12 cellular contexts compared by ENCODE assay signal in genomic region chr6:135850882-135851281, GRCh38. TPM values are rescaled to one million over a fixed set of nuclear protein-coding genes. Genes with fewer than 3 reads are reported as not detected.
DNase-seq lines count a peak whose midpoint lies in the region; ATAC-seq, FAIRE-seq and TF ChIP-seq lines count a peak whose summit lies in the region.
"Had no signal": no experiment of that assay in that cellular context is flagged by ENCODE, and none has a peak within 500 bp of the region (broad histone marks: within the 10 kb centered on the region; RNA-seq: fewer than 3 reads in every experiment).

No MANE protein-coding gene starts in this region.

- H3K27ac ChIP-seq in keratinocyte (ENCODE audit: control insufficient read depth, insufficient read depth, low read length) (no peak overlapping the region), thyroid gland (peak overlapping the region; percentile 25 to 71 (median 46))
- H3K27ac ChIP-seq: upper lobe of left lung had no signal

- H3K4me3 ChIP-seq in keratinocyte (ENCODE audit: control insufficient read depth in 2 of 3, extremely low read depth in 1 of 3, insufficient read depth in 2 of 3, low read depth in 1 of 3, low read length in 3 of 3) (no peak overlapping the region), thyroid gland (replicated peaks in 1 of 3) (no peak overlapping the region)
- H3K4me3 ChIP-seq: mucosa of descending colon had no signal

- H3K4me2 ChIP-seq in keratinocyte (ENCODE audit: control insufficient read depth, extremely low read depth, insufficient read depth, low read depth, low read length): peak overlapping the region; percentile 66

- no peak overlapping the region for H3K9ac ChIP-seq in keratinocyte (ENCODE audit: control insufficient read depth, extremely low read depth, insufficient read depth, low read length)

- no peaks in the 10 kb centered on the region for H3K79me2 ChIP-seq in keratinocyte (ENCODE audit: control insufficient read depth, insufficient read depth, low read length)

- H3K9me3 ChIP-seq in keratinocyte (ENCODE audit: control insufficient read depth, low read depth, low read length) (no peaks in the 10 kb centered on the region), thyroid gland (no peaks in the 10 kb centered on the region)
- H3K9me3 ChIP-seq: mucosa of descending colon, upper lobe of left lung had no signal

- intact Hi-C loops in thyroid gland (cut with DNase I): no loop called here

- H3K27ac Mint-ChIP-seq in activated CD4-positive, alpha-beta T cell treated with anti-CD3 and anti-CD28 coated beads, Interleukin-2, amount 10 ng/mL, durations not matched to agents 7 days and 5 days: no peak overlapping the region

- no peak for FAIRE-seq in keratinocyte (lab: Jason Lieb, UNC)
- FAIRE-seq: GM18507 had no signal

- ATAC-seq in SK-N-SH treated with all-trans-retinoic acid at 6 μM for 48 hours (peak; percentile 16), GM21423 (IDR thresholded peaks at IDR 0.05; ENCODE audit: unreplicated experiment) (no peak)

- peaks cover 26% of the 10 kb centered on the region for H3K4me1 Mint-ChIP-seq in activated CD4-positive, alpha-beta T cell treated with anti-CD3 and anti-CD28 coated beads, Interleukin-2, amount 10 ng/mL, durations not matched to agents 7 days and 5 days

- peak overlapping the region; percentile 71 for H3K4me3 Mint-ChIP-seq in activated CD4-positive, alpha-beta T cell treated with anti-CD3 and anti-CD28 coated beads, Interleukin-2, amount 10 ng/mL, durations not matched to agents 7 days and 5 days

- TF ChIP-seq CTCF in keratinocyte (optimal IDR thresholded peaks at IDR 0.05 in 1 of 3, IDR thresholded peaks at IDR 0.05 in 1 of 3, conservative IDR thresholded peaks at IDR 0.05 in 1 of 3; ENCODE audit: extremely low read depth in 1 of 3, insufficient read depth in 2 of 3, low read length in 3 of 3) (peak in 2 of 3 experiments; percentile 10 to 14), thyroid gland (IDR thresholded peaks at IDR 0.05) (no peak)

- CTCF ChIA-PET in activated CD4-positive, alpha-beta T cell treated with anti-CD3 and anti-CD28 coated beads, Interleukin-2, amount 10 ng/mL, durations not matched to agents 7 days and 5 days (lab: Charles Lee): interaction anchor here (0.6 to 1.8 kb wide), 3 partner anchors 10 to 33 kb away, joined by 3 to 6 read pairs (median 3); no protein-coding TSS in a partner anchor

- no peaks in the 10 kb centered on the region for H3K9me3 Mint-ChIP-seq in activated CD4-positive, alpha-beta T cell treated with anti-CD3 and anti-CD28 coated beads, Interleukin-2, amount 10 ng/mL, durations not matched to agents 7 days and 5 days
- H3K9me3 Mint-ChIP-seq: activated T-cell treated with anti-CD3 and anti-CD28 coated beads, Interleukin-2, amount 50 U/mL, for 4 hours had no signal

- no peak for TF ChIP-seq POLR2A in thyroid gland (IDR thresholded peaks at IDR 0.05)

- dilution Hi-C loops in keratinocyte (cut with MboI; ENCODE audit: extremely low pct_ligation_motif_present, low sequenced_read_pairs): no loop called here

- no peaks in the 10 kb centered on the region for H4K20me1 ChIP-seq in keratinocyte (ENCODE audit: control insufficient read depth, extremely low read depth, insufficient read depth, low read length)

- H3K9me1 ChIP-seq in keratinocyte (ENCODE audit: control insufficient read depth, extremely low read depth, insufficient read depth, low read length): no peaks in the 10 kb centered on the region

- H3K36me3 ChIP-seq in keratinocyte (ENCODE audit: control insufficient read depth in 2 of 2, extremely low read depth in 1 of 2, insufficient read depth in 2 of 2, low read length in 2 of 2) (no peaks in the 10 kb centered on the region), thyroid gland (no peaks in the 10 kb centered on the region)
- H3K36me3 ChIP-seq: upper lobe of left lung had no signal

- DNase-seq in activated CD4-positive, alpha-beta T cell treated with anti-CD3 and anti-CD28 coated beads, Interleukin-2, amount 10 ng/mL, durations not matched to agents 7 days and 5 days: no peak
- DNase-seq in activated CD4-positive, alpha-beta T cell treated with anti-CD3 and anti-CD28 coated beads for 4 hours: no peak
- DNase-seq in keratinocyte (ENCODE audit: low read depth, low spot score) (no peak), thyroid gland (peak; percentile 7 to 16), HPDE6-E6E7 (ENCODE audit: extremely low spot score) (no peak), AG08396 (ENCODE audit: low spot score) (no peak)

- no peaks in the 10 kb centered on the region for H3K27me3 ChIP-seq in keratinocyte (ENCODE audit: control insufficient read depth, extremely low read depth, insufficient read depth, low read length)
- H3K27me3 ChIP-seq in thyroid gland: no peaks in the 10 kb centered on the region
- H3K27me3 ChIP-seq: upper lobe of left lung had no signal

- H2AFZ ChIP-seq in keratinocyte (ENCODE audit: control insufficient read depth, low read length): no peak overlapping the region

- H3K27me3 Mint-ChIP-seq in activated CD4-positive, alpha-beta T cell treated with anti-CD3 and anti-CD28 coated beads, Interleukin-2, amount 10 ng/mL, durations not matched to agents 7 days and 5 days: no peaks in the 10 kb centered on the region

- 69 to 72% methylated on average over 3 of the region's 3 CpGs for WGBS in thyroid gland, 2 donors

- POLR2A ChIA-PET in activated CD4-positive, alpha-beta T cell treated with anti-CD3 and anti-CD28 coated beads, Interleukin-2, amount 10 ng/mL, durations not matched to agents 7 days and 5 days (lab: Charles Lee): no interaction called here

- H3K4me1 ChIP-seq in keratinocyte (ENCODE audit: control insufficient read depth, extremely low read depth, insufficient read depth, low read length) (peaks cover 12% of the 10 kb centered on the region), thyroid gland (peaks cover 19 to 33% of the 10 kb centered on the region in 2 donors)

- H3K36me3 Mint-ChIP-seq in activated CD4-positive, alpha-beta T cell treated with anti-CD3 and anti-CD28 coated beads, Interleukin-2, amount 10 ng/mL, durations not matched to agents 7 days and 5 days (ENCODE audit: low read depth): peaks cover 2% of the 10 kb centered on the region

TF ChIP-seq in SK-N-SH treated with all-trans-retinoic acid at 6 μM for 48 hours, 23 proteins besides CTCF, POLR2A, EP300 and RAD21:
- no peak for TF ChIP-seq ARNTL (CRISPR knock-in tag; IDR thresholded peaks at IDR 0.05; ENCODE audit: borderline replicate concordance, low read depth)
- TF ChIP-seq POU6F1 (CRISPR knock-in tag; IDR thresholded peaks at IDR 0.05; ENCODE audit: borderline replicate concordance, low read depth): no peak
- TF ChIP-seq ZFP3 (CRISPR knock-in tag; IDR thresholded peaks at IDR 0.05): no peak
- no peak for TF ChIP-seq OSR1 (CRISPR knock-in tag; IDR thresholded peaks at IDR 0.05)
- TF ChIP-seq TOX (CRISPR knock-in tag; IDR thresholded peaks at IDR 0.05; ENCODE audit: borderline replicate concordance): no peak
- no peak for TF ChIP-seq ZNF8 (CRISPR knock-in tag; IDR thresholded peaks at IDR 0.05)
- TF ChIP-seq ISL1 (CRISPR knock-in tag; IDR thresholded peaks at IDR 0.05): no peak
- TF ChIP-seq ESRRG (CRISPR knock-in tag; IDR thresholded peaks at IDR 0.05): no peak
- TF ChIP-seq ZC3H10 (CRISPR knock-in tag; IDR thresholded peaks at IDR 0.05): no peak
- no peak for TF ChIP-seq CSDC2 (CRISPR knock-in tag; IDR thresholded peaks at IDR 0.05)

RNA-seq across cellular contexts. Expression of gene PDE7B, which starts 0.6 kb away (rescaled TPM):
- 1 to 10 TPM in 1 of 2 experiments, under 1 TPM in 1; 0.57 to 1.2 TPM for total RNA-seq in activated CD4-positive, alpha-beta T cell treated with anti-CD3 and anti-CD28 coated beads, Interleukin-2, amount 10 ng/mL, durations not matched to agents 7 days and 5 days
- polyA plus RNA-seq in keratinocyte: 0.01 to 0.03 TPM (median 0.03 TPM) in 3 replicates
- polyA plus RNA-seq in keratinocyte (2011; ENCODE audit: low read depth): not detected
- polyA plus RNA-seq in keratinocyte (2011; cell fraction: cytosol; rRNA removed): 0.01 TPM in 1 of 2 replicates, not detected in the other
- 0.03 TPM in 1 of 2 replicates, not detected in the other for polyA plus RNA-seq in keratinocyte (2011; cell fraction: nucleus; rRNA removed)
- 0.03 TPM in 1 of 2 replicates, not detected in the other for polyA plus RNA-seq in keratinocyte (2012; ENCODE audit: low replicate concordance)
- polyA minus RNA-seq in keratinocyte: not detected in 3 replicates
- not detected for polyA minus RNA-seq in keratinocyte (2011; cell fraction: cytosol; rRNA and poly(A)+ RNA removed)
- polyA minus RNA-seq in keratinocyte (2011; cell fraction: nucleus; rRNA and poly(A)+ RNA removed): not detected in 2 replicates
- 10 to 100 TPM in 1 of 4 donors, 1 to 10 TPM in 3; 7.8 to 13.7 (median 8.6) TPM for total RNA-seq in thyroid gland

Comparison
In these comparisons a context has a peak if more than half of its experiments do, and no peak if none do; other contexts are left out.
1. DNase-seq: peak in thyroid gland (2 of 2); none in activated CD4-positive, alpha-beta T cell treated with anti-CD3 and anti-CD28 coated beads, Interleukin-2, amount 10 ng/mL, durations not matched to agents 7 days and 5 days (single experiment), activated CD4-positive, alpha-beta T cell treated with anti-CD3 and anti-CD28 coated beads for 4 hours (0 of 2), keratinocyte (single experiment), HPDE6-E6E7 (single experiment) and AG08396 (single experiment).
2. CTCF ChIP-seq: peak in keratinocyte (2 of 3); none in thyroid gland (0 of 6).